ENCODE assay signal across 13 cellular contexts in genomic region chr12:124233041-124233836, GRCh38.
DNase-seq lines count a peak whose midpoint lies in the region; ATAC-seq and TF ChIP-seq lines count a peak whose summit lies in the region.
"Had no signal": no experiment of that assay in that cellular context is flagged by ENCODE, and none has a peak within 500 bp of the region (broad histone marks: within the 10 kb centered on the region; RNA-seq: fewer than 3 reads in every experiment).

No MANE protein-coding gene starts in this region.

- H3K27me3 ChIP-seq in GM23248 (replicated peaks; ENCODE audit: insufficient read depth): no peaks in the 10 kb centered on the region
- H3K27me3 ChIP-seq in SK-N-SH (ENCODE audit: insufficient read depth): no peaks in the 10 kb centered on the region
- H3K27me3 ChIP-seq: colonic mucosa had no signal

- ATAC-seq in GM21529 (IDR thresholded peaks at IDR 0.05; ENCODE audit: unreplicated experiment): no peak

- H3K4me2 ChIP-seq in GM23248 (ENCODE audit: unreplicated experiment) (peak overlapping the region; percentile 47), SK-N-SH (no peak overlapping the region; the same call in 1 of the 2 replicates)

- DNase-seq in GM23248: peak; percentile 85
- no peak for DNase-seq in SK-N-SH
- DNase-seq in fibroblast of peridontal ligament (ENCODE audit: extremely low read depth): peak; percentile 59
- peak; percentile 80 for DNase-seq in retinal pigment epithelial cell (ENCODE audit: low read depth)
- no peak for DNase-seq in T-helper 2 cell
- no peak for DNase-seq in DMS53 (lab: John Stamatoyannopoulos, UW)
- DNase-seq in SHP77 (lab: John Stamatoyannopoulos, UW): no peak
- DNase-seq: activated T-cell treated with anti-CD3 and anti-CD28 coated beads, Interleukin-2, amount 50 U/mL, for 24 hours; colonic mucosa; NCI-H1048; nucleus accumbens; tibial artery had no signal

- H3F3A ChIP-seq in GM23248 (ENCODE audit: insufficient read depth) (peaks cover 23% of the 10 kb centered on the region), SK-N-SH (replicated peaks; ENCODE audit: insufficient read depth) (no peaks in the 10 kb centered on the region)

- no peaks in the 10 kb centered on the region for H3K36me3 ChIP-seq in GM23248 (ENCODE audit: low read depth)
- no peaks in the 10 kb centered on the region for H3K36me3 ChIP-seq in SK-N-SH (replicated peaks in 1 of 2; ENCODE audit: control insufficient read depth in 1 of 2, insufficient read depth in 2 of 2, low read length in 1 of 2)
- H3K36me3 ChIP-seq: colonic mucosa, tibial artery had no signal

- CTCF ChIA-PET in SK-N-SH (lab: Yijun Ruan, JAX): interaction anchor here (1.0 kb wide), 1 partner anchor 40 kb away, joined by 3 read pairs; no protein-coding TSS in a partner anchor

- H3K27ac ChIP-seq in GM23248 (peak overlapping the region; percentile 78), SK-N-SH (ENCODE audit: low read depth in 2 of 2, low read length in 1 of 2) (peak overlapping the region in 1 of 2 experiments; percentile 46; a peak in 2 of 4 replicates)
- H3K27ac ChIP-seq: tibial artery had no signal

- H3K9ac ChIP-seq in GM23248 (peak overlapping the region; percentile 36), SK-N-SH (no peak overlapping the region)

- POLR2A ChIA-PET in SK-N-SH (lab: Yijun Ruan, JAX): no interaction called here

- TF ChIP-seq RAD21 in SK-N-SH (IDR thresholded peaks at IDR 0.05; ENCODE audit: low read length): no peak

- H3K4me1 ChIP-seq in GM23248 (ENCODE audit: insufficient read depth) (peaks cover 39% of the 10 kb centered on the region), SK-N-SH (ENCODE audit: control insufficient read depth in 1 of 2, insufficient read depth in 2 of 2, low read depth in 1 of 2, low read length in 1 of 2) (peaks cover 0 to 5% of the 10 kb centered on the region in 2 experiments; a peak in 2 of 4 replicates)
- H3K4me1 ChIP-seq: tibial artery had no signal

- TF ChIP-seq EP300 in SK-N-SH (IDR thresholded peaks at IDR 0.05; ENCODE audit: borderline replicate concordance in 1 of 2, low read depth in 1 of 2, low read length in 1 of 2): no peak

- H3K79me2 ChIP-seq in GM23248 (ENCODE audit: insufficient read depth) (no peaks in the 10 kb centered on the region), SK-N-SH (ENCODE audit: insufficient read depth) (no peaks in the 10 kb centered on the region)

- H4K20me1 ChIP-seq in GM23248 (ENCODE audit: insufficient read depth) (no peaks in the 10 kb centered on the region), SK-N-SH (ENCODE audit: insufficient read depth) (no peaks in the 10 kb centered on the region)

- H3K9me3 ChIP-seq in GM23248 (ENCODE audit: low read depth) (no peaks in the 10 kb centered on the region), SK-N-SH (no peaks in the 10 kb centered on the region)
- H3K9me3 ChIP-seq: colonic mucosa, tibial artery had no signal

- H3K4me3 ChIP-seq in GM23248 (no peak overlapping the region), SK-N-SH (ENCODE audit: low read depth in 2 of 2, low read length in 1 of 2) (no peak overlapping the region), retinal pigment epithelial cell (ENCODE audit: low read length) (no peak overlapping the region)
- H3K4me3 ChIP-seq: colonic mucosa, tibial artery had no signal

- H3K9me2 ChIP-seq in GM23248 (ENCODE audit: insufficient read depth) (no peaks in the 10 kb centered on the region), SK-N-SH (no peaks in the 10 kb centered on the region)

- H2AFZ ChIP-seq in GM23248 (peak overlapping the region; percentile 21; the same call in 1 of the 2 replicates), SK-N-SH (ENCODE audit: low read depth) (no peak overlapping the region)

- 36 to 39% methylated on average over 5 of the region's 5 CpGs for WGBS in GM23248 (ENCODE audit: low coverage in 1 of 2, low lambda C conversion rate in 2 of 2, missing lambda C conversion rate in 2 of 2), 2 experiments
- WGBS in SK-N-SH (ENCODE audit: low lambda C conversion rate): 33% methylated on average over 5 of the region's 5 CpGs

- TF ChIP-seq CTCF in SK-N-SH (IDR thresholded peaks at IDR 0.05) (no peak), retinal pigment epithelial cell (conservative IDR thresholded peaks at IDR 0.05; ENCODE audit: low read depth, low read length) (no peak)

- in situ Hi-C loops in GM23248 (cut with MboI): no loop called here

TF ChIP-seq in SK-N-SH, 30 proteins besides CTCF, POLR2A, EP300 and RAD21:
- TF ChIP-seq MXI1 (IDR thresholded peaks at IDR 0.05; ENCODE audit: low read depth, low read length): no peak
- peak; percentile 14; the same call in 1 of the 2 replicates for TF ChIP-seq TCF12 (IDR thresholded peaks at IDR 0.05)
- TF ChIP-seq USF1 (IDR thresholded peaks at IDR 0.05; ENCODE audit: borderline replicate concordance, low read depth): no peak
- TF ChIP-seq FOXJ3 (CRISPR knock-in tag; IDR thresholded peaks at IDR 0.05): no peak
- TF ChIP-seq REST (IDR thresholded peaks at IDR 0.05; ENCODE audit: low read depth, low read length): no peak
- TF ChIP-seq RXRA (IDR thresholded peaks at IDR 0.05; ENCODE audit: borderline replicate concordance, low read depth): no peak
- no peak for TF ChIP-seq GATA2 (CRISPR knock-in tag; IDR thresholded peaks at IDR 0.05)
- TF ChIP-seq USF2 (IDR thresholded peaks at IDR 0.05; ENCODE audit: borderline replicate concordance, low read depth, low read length): no peak
- peak; percentile 26; the same call in 1 of the 2 replicates for TF ChIP-seq NFIC (IDR thresholded peaks at IDR 0.05; ENCODE audit: borderline replicate concordance)
TF ChIP-seq in SK-N-SH: peak in this region for 2.

Comparison
In these comparisons a context has a peak if more than half of its experiments do, and no peak if none do; other contexts are left out.
1. DNase-seq: peak in GM23248 (single experiment), fibroblast of peridontal ligament (single experiment) and retinal pigment epithelial cell (single experiment); none in SK-N-SH (single experiment), T-helper 2 cell (0 of 5), DMS53 (single experiment) and SHP77 (0 of 2).